15 cellular contexts compared by ENCODE assay signal in genomic region chr1:61133048-61134019, GRCh38. TPM values are rescaled to one million over a fixed set of nuclear protein-coding genes. Genes with fewer than 3 reads are reported as not detected.
DNase-seq lines count a peak whose midpoint lies in the region; ATAC-seq and TF ChIP-seq lines count a peak whose summit lies in the region.
"Had no signal": no experiment of that assay in that cellular context is flagged by ENCODE, and none has a peak within 500 bp of the region (broad histone marks: within the 10 kb centered on the region; RNA-seq: fewer than 3 reads in every experiment).

No MANE protein-coding gene starts in this region.

- H3K4me1 Mint-ChIP-seq in brain = peaks cover 75% of the 10 kb centered on the region
- H3K4me1 Mint-ChIP-seq in naive thymus-derived CD4-positive, alpha-beta T cell = peaks cover 2 to 9% (median 6%) of the 10 kb centered on the region in 7 donors
- peaks cover 6% of the 10 kb centered on the region for H3K4me1 Mint-ChIP-seq in activated CD4-positive, alpha-beta T cell treated with anti-CD3 and anti-CD28 coated beads, Interleukin-2, amount 10 ng/mL, durations not matched to agents 7 days and 5 days

- no peak overlapping the region for H3K9ac ChIP-seq in smooth muscle cell (ENCODE audit: low read depth)
- H3K9ac ChIP-seq: BLaER1 had no signal

- no peak for DNase-seq in HEK293T (ENCODE audit: extremely low spot score)
- no peak for DNase-seq in left colon
- no peak for DNase-seq in smooth muscle cell (lab: John Stamatoyannopoulos, UW; ENCODE audit: unreplicated experiment)
- no peak for DNase-seq in body of pancreas
- DNase-seq in naive thymus-derived CD4-positive, alpha-beta T cell = no peak
- DNase-seq in activated CD4-positive, alpha-beta T cell treated with anti-CD3 and anti-CD28 coated beads, Interleukin-2, amount 10 ng/mL, durations not matched to agents 7 days and 5 days = no peak
- no peak for DNase-seq in NCI-H2029 treated with DMSO at 0.1 percent for 48 hours (lab: John Stamatoyannopoulos, UW)
- DNase-seq: activated CD4-positive, alpha-beta T cell treated with anti-CD3 and anti-CD28 coated beads, Interleukin-2, amount 10 ng/mL, durations not matched to agents 24 days and 14 days; activated effector memory CD4-positive, alpha-beta T cell treated with Interleukin-2 at 50 U/mL for 16 hours; glutamatergic neuron; NCI-H1092 treated with DMSO at 0.1 percent for 48 hours had no signal

- H3K9me3 ChIP-seq in smooth muscle cell (replicated peaks; ENCODE audit: low read depth) = no peaks in the 10 kb centered on the region
- H3K9me3 ChIP-seq in body of pancreas = no peaks in the 10 kb centered on the region
- H3K9me3 ChIP-seq in naive thymus-derived CD4-positive, alpha-beta T cell (ENCODE audit: control insufficient read depth in 2 of 3, low read length in 3 of 3) = no peaks in the 10 kb centered on the region
- H3K9me3 ChIP-seq: BLaER1, SJSA1 had no signal

- H3K36me3 ChIP-seq in smooth muscle cell (ENCODE audit: low read depth) (no peaks in the 10 kb centered on the region), body of pancreas (replicated peaks in 1 of 2; ENCODE audit: insufficient read depth in 1 of 2, low read depth in 2 of 2) (no peaks in the 10 kb centered on the region)
- no peaks in the 10 kb centered on the region for H3K36me3 ChIP-seq in naive thymus-derived CD4-positive, alpha-beta T cell (ENCODE audit: control insufficient read depth in 2 of 3, insufficient read depth in 3 of 3, low read length in 3 of 3)
- H3K36me3 ChIP-seq: BLaER1, SJSA1 had no signal

- peaks cover 10% of the 10 kb centered on the region for H3K36me3 Mint-ChIP-seq in brain
- H3K36me3 Mint-ChIP-seq in naive thymus-derived CD4-positive, alpha-beta T cell = no peaks in the 10 kb centered on the region
- no peaks in the 10 kb centered on the region for H3K36me3 Mint-ChIP-seq in activated CD4-positive, alpha-beta T cell treated with anti-CD3 and anti-CD28 coated beads, Interleukin-2, amount 10 ng/mL, durations not matched to agents 7 days and 5 days (ENCODE audit: low read depth)

- no peak for TF ChIP-seq POLR2A in body of pancreas (IDR thresholded peaks at IDR 0.05)

- 82% methylated on average over 6 of the region's 6 CpGs for WGBS in smooth muscle cell (ENCODE audit: low lambda C conversion rate)
- 81 to 82% methylated on average over 6 of the region's 6 CpGs for WGBS in body of pancreas, 2 donors

- POLR2A ChIA-PET in HEK293T (lab: Yijun Ruan, JAX) = no interaction called here
- POLR2A ChIA-PET in naive thymus-derived CD4-positive, alpha-beta T cell (lab: Charles Lee) = no interaction called here
- POLR2A ChIA-PET in activated CD4-positive, alpha-beta T cell treated with anti-CD3 and anti-CD28 coated beads, Interleukin-2, amount 10 ng/mL, durations not matched to agents 7 days and 5 days (lab: Charles Lee) = no interaction called here

- peak overlapping the region; percentile 72 to 90 (median 84) for H3K27ac Mint-ChIP-seq in brain
- no peak overlapping the region for H3K27ac Mint-ChIP-seq in naive thymus-derived CD4-positive, alpha-beta T cell
- H3K27ac Mint-ChIP-seq in activated CD4-positive, alpha-beta T cell treated with anti-CD3 and anti-CD28 coated beads, Interleukin-2, amount 10 ng/mL, durations not matched to agents 7 days and 5 days = no peak overlapping the region
- H3K27ac Mint-ChIP-seq: activated CD4-positive, alpha-beta T cell treated with anti-CD3 and anti-CD28 coated beads, Interleukin-2, amount 10 ng/mL, durations not matched to agents 24 days and 14 days had no signal

- intact Hi-C loops in left colon (cut with DNase I, micrococcal nuclease) (no loop called here), body of pancreas (cut with DNase I) (no loop called here)
- intact Hi-C loops in naive thymus-derived CD4-positive, alpha-beta T cell (cut with micrococcal nuclease) = no loop called here

- peak overlapping the region; percentile 26 to 80 (median 68) for H3K4me3 Mint-ChIP-seq in brain
- no peak overlapping the region for H3K4me3 Mint-ChIP-seq in naive thymus-derived CD4-positive, alpha-beta T cell
- H3K4me3 Mint-ChIP-seq in activated CD4-positive, alpha-beta T cell treated with anti-CD3 and anti-CD28 coated beads, Interleukin-2, amount 10 ng/mL, durations not matched to agents 7 days and 5 days = no peak overlapping the region
- H3K4me3 Mint-ChIP-seq: activated CD4-positive, alpha-beta T cell treated with anti-CD3 and anti-CD28 coated beads, Interleukin-2, amount 10 ng/mL, durations not matched to agents 24 days and 14 days; central memory CD8-positive, alpha-beta T cell had no signal

- H3K9me3 Mint-ChIP-seq in brain = peaks cover 0 to 3% (median 0%) of the 10 kb centered on the region in 5 experiments
- H3K9me3 Mint-ChIP-seq in naive thymus-derived CD4-positive, alpha-beta T cell = no peaks in the 10 kb centered on the region
- no peaks in the 10 kb centered on the region for H3K9me3 Mint-ChIP-seq in activated CD4-positive, alpha-beta T cell treated with anti-CD3 and anti-CD28 coated beads, Interleukin-2, amount 10 ng/mL, durations not matched to agents 7 days and 5 days
- H3K9me3 Mint-ChIP-seq: activated CD4-positive, alpha-beta T cell treated with anti-CD3 and anti-CD28 coated beads, Interleukin-2, amount 10 ng/mL, durations not matched to agents 24 days and 14 days; central memory CD8-positive, alpha-beta T cell had no signal

- CTCF ChIA-PET in HEK293T (lab: Yijun Ruan, JAX) = no interaction called here
- CTCF ChIA-PET in naive thymus-derived CD4-positive, alpha-beta T cell (lab: Charles Lee) = no interaction called here
- CTCF ChIA-PET in activated CD4-positive, alpha-beta T cell treated with anti-CD3 and anti-CD28 coated beads, Interleukin-2, amount 10 ng/mL, durations not matched to agents 7 days and 5 days (lab: Charles Lee) = no interaction called here

- ATAC-seq in left colon (peak; percentile 92), body of pancreas (no peak)
- no peak for ATAC-seq in naive thymus-derived CD4-positive, alpha-beta T cell

- no peaks in the 10 kb centered on the region for H4K20me1 ChIP-seq in smooth muscle cell (ENCODE audit: low read depth)
- H4K20me1 ChIP-seq: BLaER1 had no signal

- H3K4me1 ChIP-seq in smooth muscle cell (ENCODE audit: low read depth) (peaks cover 17% of the 10 kb centered on the region), body of pancreas (peaks cover 20% of the 10 kb centered on the region)
- no peaks in the 10 kb centered on the region for H3K4me1 ChIP-seq in naive thymus-derived CD4-positive, alpha-beta T cell (ENCODE audit: control insufficient read depth in 2 of 2, insufficient read depth in 2 of 2, low read length in 2 of 2)
- H3K4me1 ChIP-seq: SJSA1 had no signal

- peak overlapping the region; percentile 75 for H3K4me2 ChIP-seq in smooth muscle cell
- H3K4me2 ChIP-seq: BLaER1 had no signal

- H2AFZ ChIP-seq in smooth muscle cell (ENCODE audit: low read depth) = peak overlapping the region; percentile 23

- H3K79me2 ChIP-seq in smooth muscle cell (ENCODE audit: low read depth) = no peaks in the 10 kb centered on the region

- H3K27me3 Mint-ChIP-seq in brain = no peaks in the 10 kb centered on the region
- peaks cover 5 to 21% (median 8%) of the 10 kb centered on the region in 5 donors for H3K27me3 Mint-ChIP-seq in naive thymus-derived CD4-positive, alpha-beta T cell
- peaks cover 4% of the 10 kb centered on the region for H3K27me3 Mint-ChIP-seq in activated CD4-positive, alpha-beta T cell treated with anti-CD3 and anti-CD28 coated beads, Interleukin-2, amount 10 ng/mL, durations not matched to agents 7 days and 5 days
- H3K27me3 Mint-ChIP-seq: central memory CD8-positive, alpha-beta T cell had no signal

- no peak overlapping the region for H3K27ac ChIP-seq in smooth muscle cell (ENCODE audit: low read depth)
- H3K27ac ChIP-seq in body of pancreas = peak overlapping the region in 2 of 4 donors; percentile 32 to 67
- no peak overlapping the region for H3K27ac ChIP-seq in naive thymus-derived CD4-positive, alpha-beta T cell (ENCODE audit: low read depth, low read length)
- H3K27ac ChIP-seq: BLaER1, SJSA1 had no signal

- TF ChIP-seq CTCF in brain (conservative IDR thresholded peaks at IDR 0.05) (no peak), smooth muscle cell (IDR thresholded peaks at IDR 0.05; ENCODE audit: borderline replicate concordance, insufficient read depth, poor library complexity, severe bottlenecking) (no peak), body of pancreas (IDR thresholded peaks at IDR 0.05) (no peak)

- peak overlapping the region; percentile 18 for H3K4me3 ChIP-seq in smooth muscle cell
- H3K4me3 ChIP-seq in body of pancreas = no peak overlapping the region
- no peak overlapping the region for H3K4me3 ChIP-seq in naive thymus-derived CD4-positive, alpha-beta T cell (ENCODE audit: low read length)
- H3K4me3 ChIP-seq: BLaER1, SJSA1 had no signal

- H3K27me3 ChIP-seq in smooth muscle cell (ENCODE audit: low read depth) = no peaks in the 10 kb centered on the region
- no peaks in the 10 kb centered on the region for H3K27me3 ChIP-seq in body of pancreas
- H3K27me3 ChIP-seq in naive thymus-derived CD4-positive, alpha-beta T cell (ENCODE audit: control insufficient read depth in 2 of 2, insufficient read depth in 2 of 2, low read length in 2 of 2) = no peaks in the 10 kb centered on the region
- H3K27me3 ChIP-seq: BLaER1, SJSA1 had no signal

- peaks cover 12% of the 10 kb centered on the region for H3F3A ChIP-seq in smooth muscle cell (ENCODE audit: low read depth)

TF ChIP-seq in HEK293T, 16 proteins besides CTCF, POLR2A, EP300 and RAD21 (continues in another document):
- TF ChIP-seq L3MBTL2 (conservative IDR thresholded peaks at IDR 0.05) (no peak), NFRKB (IDR thresholded peaks at IDR 0.05) (no peak), TARDBP (IDR thresholded peaks at IDR 0.05) (no peak), ELF4 (IDR thresholded peaks at IDR 0.05) (no peak), ARNT (IDR thresholded peaks at IDR 0.05) (no peak), CTBP1 (IDR thresholded peaks at IDR 0.05; ENCODE audit: borderline replicate concordance) (peak; percentile 80), FOXK2 (IDR thresholded peaks at IDR 0.05) (no peak), FOXA1 (IDR thresholded peaks at IDR 0.05) (peak; percentile 78; the same call in 1 of the 2 replicates), SUZ12 (IDR thresholded peaks at IDR 0.05) (no peak), FOXM1 (IDR thresholded peaks at IDR 0.05; ENCODE audit: borderline replicate concordance) (no peak), HDGF (IDR thresholded peaks at IDR 0.05; ENCODE audit: borderline replicate concordance) (no peak)

RNA-seq across cellular contexts. Expression of gene NFIA, which starts 51.0 kb away (rescaled TPM):
- polyA plus RNA-seq in brain (ENCODE audit: insufficient read depth, low read depth, low replicate concordance) (4.1 TPM), smooth muscle cell (5.0 and 7.6 TPM in 2 replicates)
- total RNA-seq in left colon (10 to 100 TPM; 51.1 to 51.4 TPM), smooth muscle cell (5.4 and 6.2 TPM in 2 replicates), body of pancreas (10 to 100 TPM; 21.5 to 32.3 TPM)
- total RNA-seq in naive thymus-derived CD4-positive, alpha-beta T cell = 1 to 10 TPM; 1.0 to 8.6 (median 6.0) TPM
- 1 to 10 TPM; 5.3 to 5.9 TPM for polyA plus RNA-seq in naive thymus-derived CD4-positive, alpha-beta T cell
- 1 to 10 TPM in 1 of 2 experiments, under 1 TPM in 1; 0.97 to 1.6 TPM for total RNA-seq in activated CD4-positive, alpha-beta T cell treated with anti-CD3 and anti-CD28 coated beads, Interleukin-2, amount 10 ng/mL, durations not matched to agents 7 days and 5 days

Comparison
In these comparisons a context has a peak if more than half of its experiments do, and no peak if none do; other contexts are left out.
1. H3K27ac Mint-ChIP-seq: peak in brain (5 of 5); none in naive thymus-derived CD4-positive, alpha-beta T cell (0 of 9) and activated CD4-positive, alpha-beta T cell treated with anti-CD3 and anti-CD28 coated beads, Interleukin-2, amount 10 ng/mL, durations not matched to agents 7 days and 5 days (single experiment).
2. H3K4me3 Mint-ChIP-seq: peak in brain (5 of 5); none in naive thymus-derived CD4-positive, alpha-beta T cell (0 of 10) and activated CD4-positive, alpha-beta T cell treated with anti-CD3 and anti-CD28 coated beads, Interleukin-2, amount 10 ng/mL, durations not matched to agents 7 days and 5 days (single experiment).